Comparison of ENCODE assay signal across 20 cellular contexts in genomic region chr20:58633161-58634035, GRCh38. TPM values are rescaled to one million over a fixed set of nuclear protein-coding genes. Genes with fewer than 3 reads are reported as not detected.
DNase-seq lines count a peak whose midpoint lies in the region; ATAC-seq and TF ChIP-seq lines count a peak whose summit lies in the region.
"Had no signal": no experiment of that assay in that cellular context is flagged by ENCODE, and none has a peak within 500 bp of the region (broad histone marks: within the 10 kb centered on the region; RNA-seq: fewer than 3 reads in every experiment).

No MANE protein-coding gene starts in this region.

- H3K4me2 ChIP-seq in osteoblast (ENCODE audit: insufficient read depth, low read length): no peak overlapping the region
- H3K4me2 ChIP-seq: A549, KMS-11, PC-9 had no signal

- no peaks in the 10 kb centered on the region for H3K9me3 ChIP-seq in CD4-positive, CD25-positive, alpha-beta regulatory T cell (ENCODE audit: control insufficient read depth in 2 of 2, low read length in 2 of 2)
- no peaks in the 10 kb centered on the region for H3K9me3 ChIP-seq in osteoblast (ENCODE audit: low read depth, low read length)
- H3K9me3 ChIP-seq: A549 had no signal

- H3K36me3 Mint-ChIP-seq in activated CD8-positive, alpha-beta T cell treated with anti-CD3 and anti-CD28 coated beads for 36 hours (ENCODE audit: low read depth): no peaks in the 10 kb centered on the region
- H3K36me3 Mint-ChIP-seq in activated CD8-positive, alpha-beta T cell treated with anti-CD3 and anti-CD28 coated beads, Interleukin-2, amount 10 ng/mL, durations not matched to agents 7 days and 5 days (ENCODE audit: low read depth): no peaks in the 10 kb centered on the region
- H3K36me3 Mint-ChIP-seq in CD4-positive, CD25-positive, alpha-beta regulatory T cell: no peaks in the 10 kb centered on the region
- H3K36me3 Mint-ChIP-seq in activated naive CD8-positive, alpha-beta T cell treated with anti-CD3 and anti-CD28 coated beads for 36 hours: no peaks in the 10 kb centered on the region
- no peaks in the 10 kb centered on the region for H3K36me3 Mint-ChIP-seq in naive thymus-derived CD8-positive, alpha-beta T cell

- no peaks in the 10 kb centered on the region for H3K27me3 ChIP-seq in CD4-positive, CD25-positive, alpha-beta regulatory T cell (ENCODE audit: control insufficient read depth, insufficient read depth, low read length)
- no peaks in the 10 kb centered on the region for H3K27me3 ChIP-seq in osteoblast (ENCODE audit: insufficient read depth, low read length)

- H3K79me2 ChIP-seq in osteoblast (ENCODE audit: insufficient read depth, low read length): no peaks in the 10 kb centered on the region

- H3K27ac Mint-ChIP-seq in activated CD8-positive, alpha-beta T cell treated with anti-CD3 and anti-CD28 coated beads for 36 hours: peak overlapping the region; percentile 96
- no peak overlapping the region for H3K27ac Mint-ChIP-seq in activated CD8-positive, alpha-beta T cell treated with anti-CD3 and anti-CD28 coated beads, Interleukin-2, amount 10 ng/mL, durations not matched to agents 7 days and 5 days
- H3K27ac Mint-ChIP-seq in CD4-positive, CD25-positive, alpha-beta regulatory T cell: peak overlapping the region in 2 of 3 donors; percentile 36 to 78
- peak overlapping the region; percentile 94 for H3K27ac Mint-ChIP-seq in activated naive CD8-positive, alpha-beta T cell treated with anti-CD3 and anti-CD28 coated beads for 36 hours
- peak overlapping the region; percentile 89 to 97 (median 96) for H3K27ac Mint-ChIP-seq in naive thymus-derived CD8-positive, alpha-beta T cell

- POLR2A ChIA-PET in activated CD8-positive, alpha-beta T cell treated with anti-CD3 and anti-CD28 coated beads for 36 hours (lab: Charles Lee): interaction anchor here (0.9 to 1.7 kb wide), 3 partner anchors 12 to 28 kb away, joined by 3 to 4 read pairs (median 4); no protein-coding TSS in a partner anchor
- POLR2A ChIA-PET in activated CD8-positive, alpha-beta T cell treated with anti-CD3 and anti-CD28 coated beads, Interleukin-2, amount 10 ng/mL, durations not matched to agents 7 days and 5 days (lab: Charles Lee): interaction anchor here (1.5 kb wide), 1 partner anchor 18 kb away, joined by 6 read pairs; the partner anchor contains the start of gene STX16
- POLR2A ChIA-PET in naive thymus-derived CD8-positive, alpha-beta T cell (lab: Charles Lee): interaction anchor here (0.6 to 5.1 kb wide), 3 partner anchors 11 to 603 kb away, joined by 3 to 47 read pairs (median 4); partner anchors contain the start of gene STX16

- no peak for TF ChIP-seq CTCF in activated CD8-positive, alpha-beta T cell treated with anti-CD3 and anti-CD28 coated beads for 36 hours (IDR thresholded peaks at IDR 0.05)
- TF ChIP-seq CTCF in osteoblast (IDR thresholded peaks at IDR 0.05; ENCODE audit: extremely low read depth, low read depth, low read length): no peak

- H3K4me3 ChIP-seq in CD4-positive, CD25-positive, alpha-beta regulatory T cell (ENCODE audit: low read depth, low read length): no peak overlapping the region
- no peak overlapping the region for H3K4me3 ChIP-seq in osteoblast (ENCODE audit: insufficient read depth, low read length)
- H3K4me3 ChIP-seq: A549, GM23248, PC-9 had no signal

- H3K4me1 Mint-ChIP-seq in activated CD8-positive, alpha-beta T cell treated with anti-CD3 and anti-CD28 coated beads for 36 hours (ENCODE audit: low read depth): peaks cover 29% of the 10 kb centered on the region
- peaks cover 16% of the 10 kb centered on the region for H3K4me1 Mint-ChIP-seq in activated CD8-positive, alpha-beta T cell treated with anti-CD3 and anti-CD28 coated beads, Interleukin-2, amount 10 ng/mL, durations not matched to agents 7 days and 5 days (ENCODE audit: low read depth)
- peaks cover 0 to 24% (median 14%) of the 10 kb centered on the region in 4 donors for H3K4me1 Mint-ChIP-seq in CD4-positive, CD25-positive, alpha-beta regulatory T cell
- H3K4me1 Mint-ChIP-seq in activated naive CD8-positive, alpha-beta T cell treated with anti-CD3 and anti-CD28 coated beads for 36 hours: peaks cover 25% of the 10 kb centered on the region
- peaks cover 11 to 50% (median 34%) of the 10 kb centered on the region in 4 donors for H3K4me1 Mint-ChIP-seq in naive thymus-derived CD8-positive, alpha-beta T cell

- H4K20me1 ChIP-seq in osteoblast (ENCODE audit: insufficient read depth, low read length): no peaks in the 10 kb centered on the region

- no peak overlapping the region for H3K27ac ChIP-seq in CD4-positive, CD25-positive, alpha-beta regulatory T cell (ENCODE audit: insufficient read depth, low read length, poor library complexity, severe bottlenecking)
- H3K27ac ChIP-seq in osteoblast (ENCODE audit: low read depth, low read length): no peak overlapping the region
- H3K27ac ChIP-seq: A549, GM23248, KMS-11, PC-9 had no signal

- H3K9me3 Mint-ChIP-seq in activated CD8-positive, alpha-beta T cell treated with anti-CD3 and anti-CD28 coated beads for 36 hours: no peaks in the 10 kb centered on the region
- H3K9me3 Mint-ChIP-seq in activated CD8-positive, alpha-beta T cell treated with anti-CD3 and anti-CD28 coated beads, Interleukin-2, amount 10 ng/mL, durations not matched to agents 7 days and 5 days (ENCODE audit: insufficient read depth): no peaks in the 10 kb centered on the region
- H3K9me3 Mint-ChIP-seq in CD4-positive, CD25-positive, alpha-beta regulatory T cell: no peaks in the 10 kb centered on the region
- H3K9me3 Mint-ChIP-seq in activated naive CD8-positive, alpha-beta T cell treated with anti-CD3 and anti-CD28 coated beads for 36 hours: no peaks in the 10 kb centered on the region
- H3K9me3 Mint-ChIP-seq in naive thymus-derived CD8-positive, alpha-beta T cell: no peaks in the 10 kb centered on the region

- no peaks in the 10 kb centered on the region for H3K36me3 ChIP-seq in CD4-positive, CD25-positive, alpha-beta regulatory T cell (ENCODE audit: control insufficient read depth, insufficient read depth, low read length)
- H3K36me3 ChIP-seq in osteoblast (ENCODE audit: insufficient read depth, low read length): peaks cover 11% of the 10 kb centered on the region

- ATAC-seq in activated CD8-positive, alpha-beta T cell treated with anti-CD3 and anti-CD28 coated beads for 36 hours: no peak
- ATAC-seq in activated CD8-positive, alpha-beta T cell treated with anti-CD3 and anti-CD28 coated beads, Interleukin-2, amount 10 ng/mL, durations not matched to agents 7 days and 5 days: no peak
- no peak for ATAC-seq in CD4-positive, CD25-positive, alpha-beta regulatory T cell (ENCODE audit: low read depth in 2 of 2)
- ATAC-seq in naive thymus-derived CD8-positive, alpha-beta T cell: no peak
- ATAC-seq in GM21786 (IDR thresholded peaks at IDR 0.05; ENCODE audit: unreplicated experiment) (no peak), HG03135 (IDR thresholded peaks at IDR 0.05; ENCODE audit: unreplicated experiment) (no peak)
- ATAC-seq: A549, HCT116 had no signal

- H3K27me3 Mint-ChIP-seq in activated CD8-positive, alpha-beta T cell treated with anti-CD3 and anti-CD28 coated beads for 36 hours: no peaks in the 10 kb centered on the region
- H3K27me3 Mint-ChIP-seq in activated CD8-positive, alpha-beta T cell treated with anti-CD3 and anti-CD28 coated beads, Interleukin-2, amount 10 ng/mL, durations not matched to agents 7 days and 5 days (ENCODE audit: low read depth): no peaks in the 10 kb centered on the region
- no peaks in the 10 kb centered on the region for H3K27me3 Mint-ChIP-seq in CD4-positive, CD25-positive, alpha-beta regulatory T cell
- H3K27me3 Mint-ChIP-seq in activated naive CD8-positive, alpha-beta T cell treated with anti-CD3 and anti-CD28 coated beads for 36 hours: no peaks in the 10 kb centered on the region
- peaks cover 0 to 1% (median 0%) of the 10 kb centered on the region in 5 donors for H3K27me3 Mint-ChIP-seq in naive thymus-derived CD8-positive, alpha-beta T cell

- H3K4me1 ChIP-seq in CD4-positive, CD25-positive, alpha-beta regulatory T cell (ENCODE audit: control insufficient read depth, insufficient read depth, low read length, poor library complexity, severe bottlenecking): peaks cover 11% of the 10 kb centered on the region
- H3K4me1 ChIP-seq in osteoblast (ENCODE audit: insufficient read depth, low read length): peaks cover 30% of the 10 kb centered on the region

- CTCF ChIA-PET in activated CD8-positive, alpha-beta T cell treated with anti-CD3 and anti-CD28 coated beads for 36 hours (lab: Charles Lee): interaction anchor here (1.0 to 1.6 kb wide), 3 partner anchors 12 to 18 kb away, joined by 4 to 10 read pairs (median 5); partner anchors contain the start of gene STX16
- CTCF ChIA-PET in activated CD8-positive, alpha-beta T cell treated with anti-CD3 and anti-CD28 coated beads, Interleukin-2, amount 10 ng/mL, durations not matched to agents 7 days and 5 days (lab: Charles Lee): no interaction called here

- no peak for DNase-seq in activated CD8-positive, alpha-beta T cell treated with anti-CD3 and anti-CD28 coated beads for 36 hours
- no peak for DNase-seq in activated CD8-positive, alpha-beta T cell treated with anti-CD3 and anti-CD28 coated beads, Interleukin-2, amount 10 ng/mL, durations not matched to agents 7 days and 5 days
- DNase-seq in CD4-positive, CD25-positive, alpha-beta regulatory T cell: no peak
- DNase-seq in activated naive CD8-positive, alpha-beta T cell treated with anti-CD3 and anti-CD28 coated beads for 36 hours: no peak
- DNase-seq in naive thymus-derived CD8-positive, alpha-beta T cell: no peak
- no peak for DNase-seq in osteoblast (ENCODE audit: insufficient read length, low spot score, missing footprints)
- DNase-seq: C1 segment of cervical spinal cord, DMS 273 treated with DMSO at 0.1 percent for 48 hours, GDM1, GM23248, NCI-H1048, NCI-H146, NCI-H2081, NCI-H82, PC-9 had no signal

- H2AFZ ChIP-seq in osteoblast (ENCODE audit: low read length): no peak overlapping the region
- H2AFZ ChIP-seq: GM23248, PC-9 had no signal

- intact Hi-C loops in activated CD8-positive, alpha-beta T cell treated with anti-CD3 and anti-CD28 coated beads for 36 hours (cut with micrococcal nuclease): no loop called here

- no peak overlapping the region for H3K4me3 Mint-ChIP-seq in activated CD8-positive, alpha-beta T cell treated with anti-CD3 and anti-CD28 coated beads for 36 hours
- no peak overlapping the region for H3K4me3 Mint-ChIP-seq in activated CD8-positive, alpha-beta T cell treated with anti-CD3 and anti-CD28 coated beads, Interleukin-2, amount 10 ng/mL, durations not matched to agents 7 days and 5 days
- peak overlapping the region in 1 of 4 donors; percentile 19 for H3K4me3 Mint-ChIP-seq in CD4-positive, CD25-positive, alpha-beta regulatory T cell
- no peak overlapping the region for H3K4me3 Mint-ChIP-seq in activated naive CD8-positive, alpha-beta T cell treated with anti-CD3 and anti-CD28 coated beads for 36 hours
- H3K4me3 Mint-ChIP-seq in naive thymus-derived CD8-positive, alpha-beta T cell: peak overlapping the region in 6 of 10 donors; percentile 8 to 81 (median 66)

RNA-seq across cellular contexts. Expression of gene STX16, which starts 17.7 kb away (rescaled TPM):
- total RNA-seq in activated CD8-positive, alpha-beta T cell treated with anti-CD3 and anti-CD28 coated beads for 36 hours: 100 to 1,000 TPM; 108 to 109 TPM
- 100 to 1,000 TPM; 128 to 136 TPM for total RNA-seq in activated CD8-positive, alpha-beta T cell treated with anti-CD3 and anti-CD28 coated beads, Interleukin-2, amount 10 ng/mL, durations not matched to agents 7 days and 5 days
- total RNA-seq in CD4-positive, CD25-positive, alpha-beta regulatory T cell: 190 TPM
- 10 to 100 TPM; 22.8 to 27.5 (median 26.1) TPM for polyA plus RNA-seq in CD4-positive, CD25-positive, alpha-beta regulatory T cell
- total RNA-seq in activated naive CD8-positive, alpha-beta T cell treated with anti-CD3 and anti-CD28 coated beads for 36 hours: 10 to 100 TPM; 84.0 to 93.5 TPM
- total RNA-seq in naive thymus-derived CD8-positive, alpha-beta T cell: 100 to 1,000 TPM; 183 to 205 TPM
- 10 to 100 TPM; 23.2 to 35.9 (median 30.4) TPM for polyA plus RNA-seq in naive thymus-derived CD8-positive, alpha-beta T cell
- 24.2 and 28.6 TPM in 2 replicates for total RNA-seq in osteoblast

RNA-seq across cellular contexts. Expression of gene NPEPL1, which starts 59.2 kb away (rescaled TPM):
- total RNA-seq in activated CD8-positive, alpha-beta T cell treated with anti-CD3 and anti-CD28 coated beads for 36 hours: 10 to 100 TPM; 15.4 to 17.1 TPM
- total RNA-seq in activated CD8-positive, alpha-beta T cell treated with anti-CD3 and anti-CD28 coated beads, Interleukin-2, amount 10 ng/mL, durations not matched to agents 7 days and 5 days: 10 to 100 TPM; 22.9 to 26.8 TPM
- 62.2 TPM for total RNA-seq in CD4-positive, CD25-positive, alpha-beta regulatory T cell
- polyA plus RNA-seq in CD4-positive, CD25-positive, alpha-beta regulatory T cell: 10 to 100 TPM in 1 of 4 donors, 1 to 10 TPM in 3; 7.7 to 10.7 (median 8.0) TPM
- total RNA-seq in activated naive CD8-positive, alpha-beta T cell treated with anti-CD3 and anti-CD28 coated beads for 36 hours: 10 to 100 TPM; 13.7 to 15.2 TPM
- total RNA-seq in naive thymus-derived CD8-positive, alpha-beta T cell: 10 to 100 TPM; 43.1 to 44.8 TPM
- 1 to 10 TPM; 5.3 to 6.3 (median 5.5) TPM for polyA plus RNA-seq in naive thymus-derived CD8-positive, alpha-beta T cell
- total RNA-seq in osteoblast: 26.8 and 29.7 TPM in 2 replicates

Comparison
In these comparisons a context has a peak if more than half of its experiments do, and no peak if none do; other contexts are left out.
1. H3K4me3 Mint-ChIP-seq: peak in naive thymus-derived CD8-positive, alpha-beta T cell (6 of 10); none in activated CD8-positive, alpha-beta T cell treated with anti-CD3 and anti-CD28 coated beads for 36 hours (single experiment), activated CD8-positive, alpha-beta T cell treated with anti-CD3 and anti-CD28 coated beads, Interleukin-2, amount 10 ng/mL, durations not matched to agents 7 days and 5 days (single experiment) and activated naive CD8-positive, alpha-beta T cell treated with anti-CD3 and anti-CD28 coated beads for 36 hours (single experiment).